Comparison of ENCODE assay signal across 8 cellular contexts in the genomic region with DNA sequence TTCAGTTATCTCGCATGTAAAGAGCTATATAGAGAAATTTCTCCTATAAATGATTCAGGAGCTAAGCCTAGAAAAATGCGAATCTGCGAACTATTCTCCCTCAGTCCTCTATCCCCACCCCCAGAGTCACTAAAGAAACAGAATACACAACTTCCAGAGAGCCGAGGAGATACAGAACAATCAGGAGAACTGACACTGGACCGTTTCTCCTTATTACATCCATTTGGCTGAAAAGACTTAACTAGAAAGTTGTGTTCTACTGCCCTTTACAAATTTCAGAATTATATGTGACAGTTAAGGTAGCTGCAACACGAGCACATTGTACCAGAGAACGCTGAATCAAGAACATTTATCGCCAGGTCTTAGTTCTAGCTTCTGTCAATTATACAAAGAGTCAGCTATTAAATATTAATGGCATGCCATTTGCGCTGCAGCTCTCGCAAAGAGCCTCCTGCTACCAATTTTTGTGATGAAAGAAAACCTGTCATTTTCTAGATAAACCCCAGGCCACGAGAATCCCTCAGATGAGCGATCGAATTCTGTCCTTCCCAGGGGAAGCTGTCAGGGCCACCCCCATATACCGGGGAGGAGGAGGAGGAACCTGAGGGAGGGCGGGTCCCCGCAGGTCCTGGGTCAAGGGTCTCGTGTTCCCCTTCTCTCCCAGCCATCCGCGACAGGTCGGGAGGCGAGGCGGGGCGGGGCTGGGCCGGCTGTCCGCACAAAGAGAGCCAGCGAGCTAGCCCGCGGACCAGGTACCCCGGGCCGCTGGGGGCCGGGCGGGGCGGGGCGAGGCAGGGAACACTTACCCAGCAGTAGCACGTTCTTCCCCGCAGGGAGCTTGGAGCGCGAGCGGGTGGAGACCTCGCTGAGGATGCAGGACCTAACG. TPM values are rescaled to one million over a fixed set of nuclear protein-coding genes. Genes with fewer than 3 reads are reported as not detected.
DNase-seq lines count a peak whose midpoint lies in the region; ATAC-seq, FAIRE-seq and TF ChIP-seq lines count a peak whose summit lies in the region.

No MANE protein-coding gene starts in this region.

- H3K4me3 ChIP-seq in ACC112 (ENCODE audit: low read depth, low read length) (peak overlapping the region; percentile 97), fibroblast of lung (replicated peaks in 1 of 4; ENCODE audit: control extremely low read depth in 1 of 4, insufficient read depth in 1 of 4, low read depth in 3 of 4, low read length in 4 of 4) (peak overlapping the region; percentile 51 to 96 (median 90))

- peak; percentile 72 for FAIRE-seq in GM18507 (lab: Jason Lieb, UNC)

- peak overlapping the region; percentile 73 for H3K27ac ChIP-seq in ACC112 (ENCODE audit: low read depth, low read length)
- peak overlapping the region; percentile 95 for H3K27ac ChIP-seq in fibroblast of lung (ENCODE audit: insufficient read depth, low read length)

- peaks cover 31% of the 10 kb centered on the region for H3K4me1 Mint-ChIP-seq in activated T-cell treated with anti-CD3 and anti-CD28 coated beads, Interleukin-2, amount 50 U/mL, for 4 hours (ENCODE audit: low read depth)
- H3K4me1 Mint-ChIP-seq in naive B cell: peaks cover 13 to 34% (median 16%) of the 10 kb centered on the region in 3 donors

- no peaks in the 10 kb centered on the region for H3K27me3 Mint-ChIP-seq in activated T-cell treated with anti-CD3 and anti-CD28 coated beads, Interleukin-2, amount 50 U/mL, for 4 hours (ENCODE audit: low read depth)
- no peaks in the 10 kb centered on the region for H3K27me3 Mint-ChIP-seq in naive B cell

- peak overlapping the region; percentile 89 for H2AFZ ChIP-seq in ACC112 (ENCODE audit: low read length, unreplicated experiment)
- peak overlapping the region; percentile 90 for H2AFZ ChIP-seq in fibroblast of lung (ENCODE audit: low read length)

- H4K20me1 ChIP-seq in fibroblast of lung (ENCODE audit: control insufficient read depth, extremely low read depth, insufficient read depth, low read length): no peaks in the 10 kb centered on the region

- no peaks in the 10 kb centered on the region for H3K9me3 ChIP-seq in fibroblast of lung (ENCODE audit: control insufficient read depth, insufficient read depth, low read depth, low read length)

- peak overlapping the region; percentile 63 to 91 (median 88) for H3K27ac Mint-ChIP-seq in naive B cell

- no peaks in the 10 kb centered on the region for H3K9me3 Mint-ChIP-seq in activated T-cell treated with anti-CD3 and anti-CD28 coated beads, Interleukin-2, amount 50 U/mL, for 4 hours
- no peaks in the 10 kb centered on the region for H3K9me3 Mint-ChIP-seq in naive B cell

- peaks cover 51% of the 10 kb centered on the region for H3K79me2 ChIP-seq in ACC112 (ENCODE audit: control insufficient read depth, insufficient read depth, low read length, unreplicated experiment)
- peaks cover 47% of the 10 kb centered on the region for H3K79me2 ChIP-seq in fibroblast of lung (ENCODE audit: control insufficient read depth, insufficient read depth, low read length)

- ATAC-seq in HG02973 (IDR thresholded peaks at IDR 0.05; ENCODE audit: unreplicated experiment) (peak; percentile 38), naive B cell (ENCODE audit: low read depth in 2 of 2) (peak; percentile 27 to 29)
- ATAC-seq in activated T-cell treated with anti-CD3 and anti-CD28 coated beads, Interleukin-2, amount 50 U/mL, for 4 hours: peak; percentile 46 to 54
- ATAC-seq in stimulated activated naive CD8-positive, alpha-beta T cell treated with anti-CD3 and anti-CD28 coated beads, Interleukin-15, Interleukin-2, amounts not matched to agents 100 U/mL and 50 U/mL, for 24 hours: peak; percentile 49

- peaks cover 4% of the 10 kb centered on the region for H3K36me3 Mint-ChIP-seq in activated T-cell treated with anti-CD3 and anti-CD28 coated beads, Interleukin-2, amount 50 U/mL, for 4 hours (ENCODE audit: insufficient read depth)
- no peaks in the 10 kb centered on the region for H3K36me3 Mint-ChIP-seq in naive B cell

- TF ChIP-seq CTCF in fibroblast of lung (conservative IDR thresholded peaks at IDR 0.05 in 1 of 2, IDR thresholded peaks at IDR 0.05 in 1 of 2; ENCODE audit: low read depth in 1 of 2, low read length in 2 of 2): no peak

- H3K4me2 ChIP-seq in fibroblast of lung (ENCODE audit: extremely low read depth, insufficient read depth, low read length): peak overlapping the region; percentile 79

- H3K9ac ChIP-seq in fibroblast of lung (ENCODE audit: insufficient read depth, low read length): peak overlapping the region; percentile 97

- H3K27me3 ChIP-seq in ACC112 (ENCODE audit: insufficient read depth, low read length): no peaks in the 10 kb centered on the region
- H3K27me3 ChIP-seq in fibroblast of lung (ENCODE audit: control insufficient read depth, insufficient read depth, low read length): no peaks in the 10 kb centered on the region

- peak overlapping the region; percentile 95 for H3K4me3 Mint-ChIP-seq in activated T-cell treated with anti-CD3 and anti-CD28 coated beads, Interleukin-2, amount 50 U/mL, for 4 hours
- peak overlapping the region; percentile 88 to 95 (median 90) for H3K4me3 Mint-ChIP-seq in naive B cell

- H3K36me3 ChIP-seq in ACC112 (ENCODE audit: insufficient read depth, low read length) (no peaks in the 10 kb centered on the region), fibroblast of lung (ENCODE audit: control insufficient read depth, insufficient read depth, low read length) (peaks cover 4% of the 10 kb centered on the region)

- H3K4me1 ChIP-seq in ACC112 (ENCODE audit: control insufficient read depth, insufficient read depth, low read length, unreplicated experiment): peaks cover 16% of the 10 kb centered on the region
- H3K4me1 ChIP-seq in fibroblast of lung (ENCODE audit: control insufficient read depth, extremely low read depth, insufficient read depth, low read length): no peaks in the 10 kb centered on the region

- no peak for DNase-seq in GM18507 (ENCODE audit: extremely low spot score, insufficient read length, low read depth)
- peak; percentile 39 for DNase-seq in NCI-H510A (lab: John Stamatoyannopoulos, UW)
- DNase-seq in activated T-cell treated with anti-CD3 and anti-CD28 coated beads, Interleukin-2, amount 50 U/mL, for 4 hours: peak; percentile 20
- DNase-seq in fibroblast of lung (ENCODE audit: low read depth in 2 of 2): peak; percentile 32 to 54
- no peak for DNase-seq in naive B cell
- DNase-seq in stimulated activated naive CD8-positive, alpha-beta T cell treated with anti-CD3 and anti-CD28 coated beads, Interleukin-15, Interleukin-2, amounts not matched to agents 100 U/mL and 50 U/mL, for 24 hours: peak; percentile 64

RNA-seq across cellular contexts. Expression of a gene that starts 0.9 kb away (rescaled TPM):
- 10 to 100 TPM; 53.1 to 54.1 (median 53.3) TPM for total RNA-seq in activated T-cell treated with anti-CD3 and anti-CD28 coated beads, Interleukin-2, amount 50 U/mL, for 4 hours
- total RNA-seq in fibroblast of lung: 30.0 and 44.1 TPM in 2 replicates
- polyA plus RNA-seq in fibroblast of lung (49.8 and 58.3 TPM in 2 replicates), naive B cell (ENCODE audit: low read depth in 6 of 6) (10 to 100 TPM; 23.9 to 35.6 (median 32.2) TPM)
- 31.2 and 36.1 TPM in 2 replicates for polyA plus RNA-seq in fibroblast of lung (2012)
- 3.2 and 5.8 TPM in 2 replicates for polyA minus RNA-seq in fibroblast of lung (ENCODE audit: low replicate concordance)

Comparison
In these comparisons a context has a peak if more than half of its experiments do, and no peak if none do; other contexts are left out.
1. DNase-seq: peak in NCI-H510A (single experiment), activated T-cell treated with anti-CD3 and anti-CD28 coated beads, Interleukin-2, amount 50 U/mL, for 4 hours (single experiment), fibroblast of lung (2 of 2) and stimulated activated naive CD8-positive, alpha-beta T cell treated with anti-CD3 and anti-CD28 coated beads, Interleukin-15, Interleukin-2, amounts not matched to agents 100 U/mL and 50 U/mL, for 24 hours (single experiment); none in GM18507 (single experiment) and naive B cell (single experiment).
2. Peak in every context shown above with its lines, with median percentiles within 50 percentile points of each other: ATAC-seq.